ENCODE assay signal across 8 cellular contexts in genomic region chr3:49500408-49501257, GRCh38. TPM values are rescaled to one million over a fixed set of nuclear protein-coding genes. Genes with fewer than 3 reads are reported as not detected.
DNase-seq lines count a peak whose midpoint lies in the region; ATAC-seq and TF ChIP-seq lines count a peak whose summit lies in the region.

No MANE protein-coding gene starts in this region.

- H3K4me1 Mint-ChIP-seq in CD4-positive, alpha-beta T cell (ENCODE audit: low read depth), result peaks cover 24% of the 10 kb centered on the region
- H3K4me1 Mint-ChIP-seq in CD8-positive, alpha-beta T cell (ENCODE audit: low read depth), result peaks cover 25% of the 10 kb centered on the region

- no peak for TF ChIP-seq POLR2A in ovary (IDR thresholded peaks at IDR 0.05)

- H3K9me3 ChIP-seq in RWPE2 (ENCODE audit: severe bottlenecking), result no peaks in the 10 kb centered on the region
- no peaks in the 10 kb centered on the region for H3K9me3 ChIP-seq in ovary
- H3K9me3 ChIP-seq in CD4-positive, alpha-beta T cell (ENCODE audit: control insufficient read depth, low read length), result no peaks in the 10 kb centered on the region
- no peaks in the 10 kb centered on the region for H3K9me3 ChIP-seq in CD8-positive, alpha-beta T cell (ENCODE audit: low read length)

- no peaks in the 10 kb centered on the region for H3K9me3 Mint-ChIP-seq in CD4-positive, alpha-beta T cell
- no peaks in the 10 kb centered on the region for H3K9me3 Mint-ChIP-seq in CD8-positive, alpha-beta T cell

- peak; percentile 98 for DNase-seq in EH (ENCODE audit: low read depth)
- DNase-seq in RWPE2 (ENCODE audit: low spot score), result peak; percentile 88
- DNase-seq in fibroblast of gingiva (ENCODE audit: low read depth), result peak; percentile 99
- peak in 4 of 5 donors; percentile 41 to 64 (median 52) for DNase-seq in ovary
- no peak for DNase-seq in CD4-positive, alpha-beta T cell
- DNase-seq in CD8-positive, alpha-beta T cell, result no peak

- peak overlapping the region; percentile 91 for H3K27ac ChIP-seq in RWPE2 (ENCODE audit: poor library complexity, severe bottlenecking)
- H3K27ac ChIP-seq in ovary, result no peak overlapping the region
- no peak overlapping the region for H3K27ac ChIP-seq in CD4-positive, alpha-beta T cell (ENCODE audit: low read depth, low read length)
- no peak overlapping the region for H3K27ac ChIP-seq in CD8-positive, alpha-beta T cell (ENCODE audit: low read depth, low read length)

- POLR2A ChIA-PET in CD4-positive, alpha-beta T cell (lab: Charles Lee), result no interaction called here
- POLR2A ChIA-PET in CD8-positive, alpha-beta T cell (lab: Charles Lee), result no interaction called here

- TF ChIP-seq EP300 in ovary (IDR thresholded peaks at IDR 0.05), result no peak

- ATAC-seq in RWPE2 (ENCODE audit: low read depth), result peak; percentile 94
- ATAC-seq in HG02588 (IDR thresholded peaks at IDR 0.05; ENCODE audit: unreplicated experiment), result no peak
- ATAC-seq in GM21576 (IDR thresholded peaks at IDR 0.05; ENCODE audit: unreplicated experiment), result no peak
- ATAC-seq in CD4-positive, alpha-beta T cell (ENCODE audit: poor library complexity), result no peak
- no peak for ATAC-seq in CD8-positive, alpha-beta T cell

- CTCF ChIA-PET in CD4-positive, alpha-beta T cell (lab: Charles Lee), result no interaction called here
- CTCF ChIA-PET in CD8-positive, alpha-beta T cell (lab: Charles Lee), result no interaction called here

- H3K27ac Mint-ChIP-seq in CD4-positive, alpha-beta T cell, result no peak overlapping the region
- H3K27ac Mint-ChIP-seq in CD8-positive, alpha-beta T cell, result no peak overlapping the region

- H3K36me3 ChIP-seq in RWPE2 (ENCODE audit: low read depth) (no peaks in the 10 kb centered on the region), ovary (no peaks in the 10 kb centered on the region)
- no peaks in the 10 kb centered on the region for H3K36me3 ChIP-seq in CD8-positive, alpha-beta T cell (ENCODE audit: insufficient read depth, low read length)

- peaks cover 29% of the 10 kb centered on the region for H3K36me3 Mint-ChIP-seq in CD4-positive, alpha-beta T cell (ENCODE audit: low read depth)
- H3K36me3 Mint-ChIP-seq in CD8-positive, alpha-beta T cell, result peaks cover 14% of the 10 kb centered on the region

- no peak for TF ChIP-seq CTCF in RWPE2 (IDR thresholded peaks at IDR 0.05; ENCODE audit: poor library complexity, severe bottlenecking)
- TF ChIP-seq CTCF in ovary (IDR thresholded peaks at IDR 0.05), result no peak
- TF ChIP-seq CTCF in CD4-positive, alpha-beta T cell (IDR thresholded peaks at IDR 0.05), result no peak
- TF ChIP-seq CTCF in CD8-positive, alpha-beta T cell (IDR thresholded peaks at IDR 0.05), result no peak

- H3K27me3 ChIP-seq in RWPE2 (ENCODE audit: insufficient read depth, poor library complexity, severe bottlenecking) (no peaks in the 10 kb centered on the region), ovary (no peaks in the 10 kb centered on the region)
- no peaks in the 10 kb centered on the region for H3K27me3 ChIP-seq in CD4-positive, alpha-beta T cell (ENCODE audit: control insufficient read depth, insufficient read depth, low read length)
- no peaks in the 10 kb centered on the region for H3K27me3 ChIP-seq in CD8-positive, alpha-beta T cell (ENCODE audit: insufficient read depth, low read length)

- no peaks in the 10 kb centered on the region for H3K27me3 Mint-ChIP-seq in CD4-positive, alpha-beta T cell
- no peaks in the 10 kb centered on the region for H3K27me3 Mint-ChIP-seq in CD8-positive, alpha-beta T cell (ENCODE audit: low read depth)

- no peak overlapping the region for H3K4me3 Mint-ChIP-seq in CD4-positive, alpha-beta T cell
- H3K4me3 Mint-ChIP-seq in CD8-positive, alpha-beta T cell, result no peak overlapping the region

- intact Hi-C loops in ovary (cut with DNase I), result no loop called here
- intact Hi-C loops in CD4-positive, alpha-beta T cell (cut with DNase I, micrococcal nuclease), result no loop called here
- intact Hi-C loops in CD8-positive, alpha-beta T cell (cut with DNase I, micrococcal nuclease), result no loop called here

- H3K4me1 ChIP-seq in RWPE2 (ENCODE audit: insufficient read depth, poor library complexity, severe bottlenecking) (peaks cover 19% of the 10 kb centered on the region), ovary (ENCODE audit: insufficient read depth) (peaks cover 6% of the 10 kb centered on the region)
- H3K4me1 ChIP-seq in CD8-positive, alpha-beta T cell (ENCODE audit: insufficient read depth, low read length), result no peaks in the 10 kb centered on the region

- 20 to 27% (median 26%) methylated on average over 7 of the region's 7 CpGs for WGBS in ovary, 3 donors

- H3K4me3 ChIP-seq in RWPE2 (ENCODE audit: severe bottlenecking) (no peak overlapping the region), ovary (no peak overlapping the region)
- no peak overlapping the region for H3K4me3 ChIP-seq in CD8-positive, alpha-beta T cell (ENCODE audit: low read depth, low read length)

RNA-seq across cellular contexts. Expression of gene DAG1, which starts 30.6 kb away (rescaled TPM):
- 10 to 100 TPM; 22.1 to 90.7 (median 61.8) TPM for total RNA-seq in ovary
- polyA plus RNA-seq in ovary, result 10 to 100 TPM; 35.5 to 43.1 TPM
- total RNA-seq in CD4-positive, alpha-beta T cell, result 10 to 100 TPM; 15.0 to 18.3 TPM
- 10 to 100 TPM; 17.0 to 19.9 TPM for total RNA-seq in CD8-positive, alpha-beta T cell

RNA-seq across cellular contexts. Expression of gene BSN, which starts 53.6 kb away (rescaled TPM):
- 1 to 10 TPM in 2 of 7 donors, under 1 TPM in 5; 0.12 to 3.5 (median 0.83) TPM for total RNA-seq in ovary
- under 1 TPM; 0.13 to 0.41 TPM for polyA plus RNA-seq in ovary
- total RNA-seq in CD4-positive, alpha-beta T cell, result under 1 TPM; 0.08 to 0.11 TPM
- under 1 TPM; 0.17 to 0.35 TPM for total RNA-seq in CD8-positive, alpha-beta T cell

Comparison
In these comparisons a context has a peak if more than half of its experiments do, and no peak if none do; other contexts are left out.
1. DNase-seq: peak in EH (single experiment), RWPE2 (single experiment), fibroblast of gingiva (single experiment) and ovary (4 of 5); none in CD4-positive, alpha-beta T cell (0 of 10) and CD8-positive, alpha-beta T cell (0 of 7).